Comparison of ENCODE assay signal across 20 cellular contexts in the genomic region with DNA sequence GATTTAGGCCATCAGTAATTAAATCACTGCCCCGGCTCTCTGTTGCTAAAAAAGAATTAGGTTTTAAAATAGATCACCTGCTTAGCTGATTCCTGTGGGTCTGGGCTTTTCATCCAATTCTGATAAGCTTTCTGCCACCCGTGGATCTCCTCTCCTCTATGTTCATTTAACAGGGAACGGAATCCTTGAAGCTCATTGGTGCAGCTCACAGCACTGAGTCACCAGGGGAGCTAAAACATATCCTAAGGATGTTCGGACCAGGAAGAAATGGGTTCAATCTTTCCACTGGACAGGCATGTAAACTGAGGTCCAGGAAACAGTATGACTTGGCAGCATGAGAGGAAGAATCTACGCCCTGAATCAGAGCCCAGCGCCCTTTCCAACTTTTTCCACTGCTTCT.
DNase-seq lines count a peak whose midpoint lies in the region; ATAC-seq and TF ChIP-seq lines count a peak whose summit lies in the region.
"Had no signal": no experiment of that assay in that cellular context is flagged by ENCODE, and none has a peak within 500 bp of the region (broad histone marks: within the 10 kb centered on the region; RNA-seq: fewer than 3 reads in every experiment).

No MANE protein-coding gene starts in this region.

- no peaks in the 10 kb centered on the region for H3K79me1 ChIP-seq in mesenchymal stem cell (replicated peaks; ENCODE audit: low read length, poor library complexity, severe bottlenecking)

- H3K27me3 Mint-ChIP-seq in MCF 10A (ENCODE audit: insufficient read depth, unreplicated experiment), result no peaks in the 10 kb centered on the region

- H2AFZ ChIP-seq in mesenchymal stem cell (ENCODE audit: low read depth, low read length), result no peak overlapping the region
- H2AFZ ChIP-seq: GM23338 had no signal

- no peaks in the 10 kb centered on the region for H3K27me3 ChIP-seq in breast epithelium
- H3K27me3 ChIP-seq in SJSA1 (replicated peaks), result no peaks in the 10 kb centered on the region
- H3K27me3 ChIP-seq in mesenchymal stem cell (ENCODE audit: control insufficient read depth in 1 of 2, insufficient read depth in 1 of 2, low read length in 2 of 2), result no peaks in the 10 kb centered on the region
- H3K27me3 ChIP-seq: BLaER1, MG63 had no signal

- H3K4me2 ChIP-seq in mesenchymal stem cell (ENCODE audit: low read length, poor library complexity, severe bottlenecking), result no peak overlapping the region
- H3K4me2 ChIP-seq: BLaER1, GM23338 had no signal

- H3K18ac ChIP-seq in mesenchymal stem cell (ENCODE audit: low read depth in 1 of 2, low read length in 2 of 2), result no peak overlapping the region

- H3K4me1 ChIP-seq in breast epithelium, result no peaks in the 10 kb centered on the region
- H3K4me1 ChIP-seq in SJSA1 (replicated peaks), result peaks cover 12% of the 10 kb centered on the region
- no peaks in the 10 kb centered on the region for H3K4me1 ChIP-seq in mesenchymal stem cell (ENCODE audit: control insufficient read depth, insufficient read depth, low read depth, low read length)
- H3K4me1 ChIP-seq: BLaER1 had no signal

- 61% methylated on average over 6 of the region's 6 CpGs for WGBS in mesenchymal stem cell

- no peak overlapping the region for H3K4me3 Mint-ChIP-seq in MCF 10A (ENCODE audit: unreplicated experiment)
- H3K4me3 Mint-ChIP-seq: CD8-positive, alpha-beta T cell; GM23338 had no signal

- H3K23ac ChIP-seq in mesenchymal stem cell (ENCODE audit: low read length in 2 of 2), result no peak overlapping the region

- CTCF ChIA-PET in MCF 10A (lab: Yijun Ruan, JAX), result interaction anchor here (0.5 to 1.4 kb wide), 3 partner anchors 253 to 1182 kb away, joined by 4 to 5 read pairs (median 4); no protein-coding TSS in a partner anchor

- H3K9me3 ChIP-seq in breast epithelium (no peaks in the 10 kb centered on the region), SJSA1 (replicated peaks) (peaks cover 10% of the 10 kb centered on the region; the same call in 1 of the 2 replicates), mesenchymal stem cell (ENCODE audit: control insufficient read depth, low read length) (peaks cover 5% of the 10 kb centered on the region)
- H3K9me3 ChIP-seq: BLaER1, MG63 had no signal

- H4K8ac ChIP-seq in mesenchymal stem cell (ENCODE audit: low read length), result no peak overlapping the region

- no peaks in the 10 kb centered on the region for H3K36me3 Mint-ChIP-seq in MCF 10A (ENCODE audit: insufficient read depth, unreplicated experiment)
- H3K36me3 Mint-ChIP-seq: CD8-positive, alpha-beta T cell had no signal

- DNase-seq in MCF 10A (ENCODE audit: unreplicated experiment) (peak; percentile 13), breast epithelium (ENCODE audit: low spot score in 2 of 2) (no peak), SJSA1 (ENCODE audit: low read depth in 1 of 2, low spot score in 2 of 2) (peak in 1 of 2 experiments; percentile 7), mesenchymal stem cell (peak; percentile 6), substantia nigra (lab: John Stamatoyannopoulos, UW) (no peak), mucosa of gallbladder (ENCODE audit: low spot score) (no peak)
- DNase-seq: 8988T; CD8-positive, alpha-beta T cell; KG1; MG63; NCI-H1092; NCI-H146; NCI-H2081; NCI-H510A; SHP77 had no signal

- no peak for TF ChIP-seq POLR2A in breast epithelium (IDR thresholded peaks at IDR 0.05)

- no TSS peak for BruUV-seq in MCF 10A (replicated peaks; lab: Mats Ljungman, UMichigan)

- no peak overlapping the region for H3K4me3 ChIP-seq in breast epithelium
- no peak overlapping the region for H3K4me3 ChIP-seq in SJSA1
- no peak overlapping the region for H3K4me3 ChIP-seq in mesenchymal stem cell (ENCODE audit: insufficient read depth in 1 of 2, low read depth in 1 of 2, low read length in 2 of 2)
- H3K4me3 ChIP-seq: BLaER1, GM23338, MG63 had no signal

- H3K9me3 Mint-ChIP-seq in MCF 10A (ENCODE audit: unreplicated experiment), result peaks cover 9% of the 10 kb centered on the region

- H3K27ac ChIP-seq in breast epithelium (no peak overlapping the region), SJSA1 (peak overlapping the region; percentile 42), mesenchymal stem cell (ENCODE audit: low read length, poor library complexity, severe bottlenecking) (no peak overlapping the region), substantia nigra (ENCODE audit: low read depth, low read length, poor library complexity, severe bottlenecking) (no peak overlapping the region)
- H3K27ac ChIP-seq: BLaER1 had no signal

- H3K36me3 ChIP-seq in breast epithelium, result no peaks in the 10 kb centered on the region
- no peaks in the 10 kb centered on the region for H3K36me3 ChIP-seq in SJSA1
- no peaks in the 10 kb centered on the region for H3K36me3 ChIP-seq in mesenchymal stem cell (ENCODE audit: control insufficient read depth in 1 of 2, insufficient read depth in 2 of 2, low read depth in 1 of 2, low read length in 2 of 2)
- H3K36me3 ChIP-seq: BLaER1, MG63 had no signal

- H3K9ac ChIP-seq in mesenchymal stem cell (ENCODE audit: low read length), result no peak overlapping the region
- H3K9ac ChIP-seq: BLaER1 had no signal

- POLR2A ChIA-PET in MCF 10A (lab: Yijun Ruan, JAX), result interaction anchor here (0.7 kb wide), 1 partner anchor 16 kb away, joined by 3 read pairs; no protein-coding TSS in a partner anchor

- intact Hi-C loops in MCF 10A (cut with micrococcal nuclease) (loop anchor here (2.0 to 5.0 kb wide), 2 partner anchors 44 to 253 kb away; no protein-coding TSS in a partner anchor), breast epithelium (cut with DNase I; ENCODE audit: low total_unique reads) (loop anchor here (10.0 kb wide), 2 partner anchors 231 to 769 kb away; no protein-coding TSS in a partner anchor)

- H3K14ac ChIP-seq in mesenchymal stem cell (ENCODE audit: low read length in 2 of 2), result no peak overlapping the region

- TF ChIP-seq CTCF in MCF 10A (IDR thresholded peaks at IDR 0.05; ENCODE audit: unreplicated experiment) (no peak), breast epithelium (IDR thresholded peaks at IDR 0.05) (no peak)

- H3K27ac Mint-ChIP-seq in MCF 10A (ENCODE audit: low read depth, unreplicated experiment), result peak overlapping the region; percentile 63
- H3K27ac Mint-ChIP-seq: CD8-positive, alpha-beta T cell; GM23338 had no signal

- ATAC-seq in HG03457 (IDR thresholded peaks at IDR 0.05; ENCODE audit: unreplicated experiment), result no peak
- ATAC-seq in GM18511 (IDR thresholded peaks at IDR 0.05; ENCODE audit: unreplicated experiment), result no peak
- ATAC-seq: CD8-positive, alpha-beta T cell; GM23338; HepG2 had no signal

- H2BK12ac ChIP-seq in mesenchymal stem cell (ENCODE audit: low read length in 2 of 2), result no peak overlapping the region

- H2BK120ac ChIP-seq in mesenchymal stem cell (ENCODE audit: low read depth, low read length), result no peak overlapping the region

- H2BK5ac ChIP-seq in mesenchymal stem cell (ENCODE audit: low read depth, low read length, poor library complexity, severe bottlenecking), result no peak overlapping the region

- no peak overlapping the region for H3K4ac ChIP-seq in mesenchymal stem cell (ENCODE audit: low read depth in 1 of 2, low read length in 2 of 2)

- H2BK15ac ChIP-seq in mesenchymal stem cell (ENCODE audit: low read depth, poor library complexity, severe bottlenecking), result no peak overlapping the region

- no peak overlapping the region for H2AK5ac ChIP-seq in mesenchymal stem cell (ENCODE audit: low read length, severe bottlenecking)

- H3K4me1 Mint-ChIP-seq in MCF 10A (ENCODE audit: insufficient read depth, unreplicated experiment), result peaks cover 17% of the 10 kb centered on the region
- H3K4me1 Mint-ChIP-seq: GM23338 had no signal

- H4K91ac ChIP-seq in mesenchymal stem cell (ENCODE audit: low read length), result no peak overlapping the region

Comparison
In these comparisons a context has a peak if more than half of its experiments do, and no peak if none do; other contexts are left out.
1. DNase-seq: peak in MCF 10A (single experiment) and mesenchymal stem cell (single experiment); none in breast epithelium (0 of 2), substantia nigra (0 of 49) and mucosa of gallbladder (single experiment).